In the genomic region with DNA sequence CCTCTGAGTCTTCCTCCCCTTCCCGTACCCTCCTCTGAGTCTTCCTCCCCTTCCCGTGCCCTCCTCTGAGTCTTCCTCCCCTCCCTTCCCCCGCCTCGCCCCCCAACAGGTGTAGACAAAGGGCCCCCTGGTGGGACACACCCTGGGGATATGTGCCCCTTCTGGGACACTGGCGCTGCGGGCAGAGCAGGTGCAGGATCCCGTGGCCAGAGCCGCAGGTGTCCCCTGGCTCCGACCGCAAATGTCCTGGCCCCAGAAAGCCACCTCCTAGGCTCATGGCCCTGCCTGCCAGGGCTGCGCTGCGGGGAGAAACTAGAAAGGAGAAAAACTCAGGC, we compare ENCODE assay signal across 21 cellular contexts. TPM values are rescaled to one million over a fixed set of nuclear protein-coding genes. Genes with fewer than 3 reads are reported as not detected.
"Had no signal": no experiment of that assay in that cellular context is flagged by ENCODE, and none has a peak within 500 bp of the region (broad histone marks: within the 10 kb centered on the region; RNA-seq: fewer than 3 reads in every experiment).

No MANE protein-coding gene starts in this region.

- ATAC-seq: activated CD8-positive, alpha-beta T cell treated with anti-CD3 and anti-CD28 coated beads for 36 hours; effector memory CD8-positive, alpha-beta T cell; left cardiac atrium; left ventricle myocardium superior; right lobe of liver; stimulated activated effector memory CD8-positive, alpha-beta T cell treated with anti-CD3 and anti-CD28 coated beads, Interleukin-12 subunit alpha, Interleukin-12 subunit beta, amount 100 ng/mL, for 72 hours; upper lobe of right lung had no signal

- H3K9me3 ChIP-seq: adrenal gland, neutrophil, right lobe of liver, thyroid gland, upper lobe of right lung had no signal

- H3K27me3 ChIP-seq: brain microvascular endothelial cell, neutrophil, right lobe of liver, thyroid gland, upper lobe of right lung had no signal

- H3K27ac ChIP-seq: adrenal gland, brain microvascular endothelial cell, neutrophil, right lobe of liver, thyroid gland, upper lobe of right lung had no signal

- DNase-seq: activated B cell treated with CpG ODN at 0.5 μM for 24 hours; activated CD4-positive, alpha-beta T cell treated with anti-CD3 and anti-CD28 coated beads, Interleukin-2, amount 50 U/mL, for 1 hour; activated CD8-positive, alpha-beta T cell treated with anti-CD3 and anti-CD28 coated beads for 36 hours; activated T-cell treated with anti-CD3 and anti-CD28 coated beads, Interleukin-2, amount 50 U/mL, for 48 hours; brain microvascular endothelial cell; cortex of kidney; effector memory CD8-positive, alpha-beta T cell; erythroblast; head of caudate nucleus; hippocampal formation; left cardiac atrium; left ventricle myocardium superior; right lobe of liver; stimulated activated CD4-positive, alpha-beta T cell treated with anti-CD3 and anti-CD28 coated beads, Interleukin-4, amount 100 ng/mL, for 24 hours; T-helper 2 cell; thyroid gland; upper lobe of right lung had no signal

- H3K36me3 ChIP-seq: adrenal gland, brain microvascular endothelial cell, neutrophil, right lobe of liver, thyroid gland, upper lobe of right lung had no signal

- H3K4me3 ChIP-seq: adrenal gland, right lobe of liver, thyroid gland, upper lobe of right lung had no signal

- H3K4me1 ChIP-seq: right lobe of liver, upper lobe of right lung had no signal

RNA-seq across cellular contexts. Expression of a gene that starts 51.5 kb away (rescaled TPM):
- total RNA-seq: activated B cell treated with CpG ODN at 0.5 μM for 24 hours; activated CD8-positive, alpha-beta T cell treated with anti-CD3 and anti-CD28 coated beads for 36 hours; activated T-helper 2 cell treated with anti-CD3 and anti-CD28 coated beads, Interferon-gamma antibody, Interleukin-2, Interleukin-4, amounts not matched to agents 10 μg/mL and 5 μg/mL and 100 μg/mL, durations not matched to agents 14 hours and 24 hours and 36 hours had no signal
